ENCODE assay signal across 8 cellular contexts in genomic region chr17:38879878-38880727, GRCh38. TPM values are rescaled to one million over a fixed set of nuclear protein-coding genes. Genes with fewer than 3 reads are reported as not detected.
DNase-seq lines count a peak whose midpoint lies in the region; ATAC-seq, FAIRE-seq and TF ChIP-seq lines count a peak whose summit lies in the region.

No MANE protein-coding gene starts in this region.

- H3K27me3 ChIP-seq in liver (ENCODE audit: control insufficient read depth in 4 of 4, insufficient read depth in 4 of 4, low read length in 3 of 4) (no peaks in the 10 kb centered on the region), upper lobe of left lung (no peaks in the 10 kb centered on the region)

- H3K4me3 ChIP-seq in liver (ENCODE audit: low read depth in 1 of 3, low read length in 3 of 3) = no peak overlapping the region
- H3K4me3 ChIP-seq in upper lobe of left lung = peak overlapping the region in 1 of 4 donors; percentile 0

- TF ChIP-seq POLR2A in upper lobe of left lung (IDR thresholded peaks at IDR 0.05) = no peak

- H3K27ac ChIP-seq in liver (ENCODE audit: low read depth in 1 of 2, low read length in 2 of 2) = peak overlapping the region; percentile 0 to 15
- peak overlapping the region; percentile 56 to 79 (median 72) for H3K27ac ChIP-seq in upper lobe of left lung

- no peak for FAIRE-seq in D721Med (lab: Jason Lieb, UNC)

- TF ChIP-seq CTCF in liver (IDR thresholded peaks at IDR 0.05; ENCODE audit: low read depth, low read length, missing input control) (no peak), upper lobe of left lung (IDR thresholded peaks at IDR 0.05) (no peak), D721Med (IDR thresholded peaks at IDR 0.05; ENCODE audit: insufficient read depth, missing control alignments) (no peak)

- no peak for TF ChIP-seq EP300 in upper lobe of left lung (IDR thresholded peaks at IDR 0.05)

- WGBS in liver = 61% methylated on average over 8 of the region's 8 CpGs
- 18 to 30% methylated on average over 6 to 8 of the region's 8 CpGs for WGBS in upper lobe of left lung, 2 donors

- H3K9ac ChIP-seq in liver (ENCODE audit: low read depth in 1 of 2, low read length in 2 of 2) = no peak overlapping the region

- H3K9me3 ChIP-seq in liver (ENCODE audit: control insufficient read depth in 4 of 4, low read length in 3 of 4) = no peaks in the 10 kb centered on the region
- H3K9me3 ChIP-seq in upper lobe of left lung = no peaks in the 10 kb centered on the region

- H3K36me3 ChIP-seq in liver (ENCODE audit: control insufficient read depth in 4 of 4, insufficient read depth in 3 of 4, low read depth in 1 of 4, low read length in 3 of 4) (peaks cover 7 to 13% (median 12%) of the 10 kb centered on the region in 4 donors), upper lobe of left lung (peaks cover 5 to 52% (median 12%) of the 10 kb centered on the region in 4 donors)

- peak; percentile 48 to 81 for ATAC-seq in upper lobe of left lung (ENCODE audit: low FRiP score in 2 of 2)

- H3K4me1 ChIP-seq in liver (ENCODE audit: control insufficient read depth in 4 of 4, insufficient read depth in 4 of 4, low read length in 3 of 4) (peaks cover 29 to 54% (median 43%) of the 10 kb centered on the region in 4 donors), upper lobe of left lung (peaks cover 84 to 97% (median 92%) of the 10 kb centered on the region in 4 donors)

- DNase-seq in DMS 273 (lab: John Stamatoyannopoulos, UW; ENCODE audit: unreplicated experiment) = peak; percentile 81
- peak; percentile 68 for DNase-seq in NCI-H2171 treated with DMSO at 0.1 percent for 48 hours (lab: John Stamatoyannopoulos, UW)
- DNase-seq in cerebellar cortex (ENCODE audit: low spot score) = peak; percentile 75
- no peak for DNase-seq in upper lobe of left lung
- no peak for DNase-seq in SKM-1 (lab: John Stamatoyannopoulos, UW; ENCODE audit: unreplicated experiment)
- DNase-seq in stimulated activated CD4-positive, alpha-beta T cell treated with anti-CD3 and anti-CD28 coated beads, Interleukin-15, amount 100 ng/mL, for 24 hours = no peak
- no peak for DNase-seq in D721Med (ENCODE audit: insufficient read length, low spot score)

- no peak for TF ChIP-seq RAD21 in liver (IDR thresholded peaks at IDR 0.05)

TF ChIP-seq in liver, 16 proteins besides CTCF, POLR2A, EP300 and RAD21:
- TF ChIP-seq RXRA (IDR thresholded peaks at IDR 0.05) (no peak), NR2F2 (IDR thresholded peaks at IDR 0.05) (no peak), ZBTB33 (IDR thresholded peaks at IDR 0.05) (no peak), YY1 (IDR thresholded peaks at IDR 0.05) (no peak), TAF1 (conservative IDR thresholded peaks at IDR 0.05) (no peak)
- TF ChIP-seq, protein P1, sequence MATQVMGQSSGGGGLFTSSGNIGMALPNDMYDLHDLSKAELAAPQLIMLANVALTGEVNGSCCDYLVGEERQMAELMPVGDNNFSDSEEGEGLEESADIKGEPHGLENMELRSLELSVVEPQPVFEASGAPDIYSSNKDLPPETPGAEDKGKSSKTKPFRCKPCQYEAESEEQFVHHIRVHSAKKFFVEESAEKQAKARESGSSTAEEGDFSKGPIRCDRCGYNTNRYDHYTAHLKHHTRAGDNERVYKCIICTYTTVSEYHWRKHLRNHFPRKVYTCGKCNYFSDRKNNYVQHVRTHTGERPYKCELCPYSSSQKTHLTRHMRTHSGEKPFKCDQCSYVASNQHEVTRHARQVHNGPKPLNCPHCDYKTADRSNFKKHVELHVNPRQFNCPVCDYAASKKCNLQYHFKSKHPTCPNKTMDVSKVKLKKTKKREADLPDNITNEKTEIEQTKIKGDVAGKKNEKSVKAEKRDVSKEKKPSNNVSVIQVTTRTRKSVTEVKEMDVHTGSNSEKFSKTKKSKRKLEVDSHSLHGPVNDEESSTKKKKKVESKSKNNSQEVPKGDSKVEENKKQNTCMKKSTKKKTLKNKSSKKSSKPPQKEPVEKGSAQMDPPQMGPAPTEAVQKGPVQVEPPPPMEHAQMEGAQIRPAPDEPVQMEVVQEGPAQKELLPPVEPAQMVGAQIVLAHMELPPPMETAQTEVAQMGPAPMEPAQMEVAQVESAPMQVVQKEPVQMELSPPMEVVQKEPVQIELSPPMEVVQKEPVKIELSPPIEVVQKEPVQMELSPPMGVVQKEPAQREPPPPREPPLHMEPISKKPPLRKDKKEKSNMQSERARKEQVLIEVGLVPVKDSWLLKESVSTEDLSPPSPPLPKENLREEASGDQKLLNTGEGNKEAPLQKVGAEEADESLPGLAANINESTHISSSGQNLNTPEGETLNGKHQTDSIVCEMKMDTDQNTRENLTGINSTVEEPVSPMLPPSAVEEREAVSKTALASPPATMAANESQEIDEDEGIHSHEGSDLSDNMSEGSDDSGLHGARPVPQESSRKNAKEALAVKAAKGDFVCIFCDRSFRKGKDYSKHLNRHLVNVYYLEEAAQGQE (IDR thresholded peaks at IDR 0.05) = no peak

RNA-seq across cellular contexts. Expression of gene LASP1, which starts 10.2 kb away (rescaled TPM):
- total RNA-seq in liver (10 to 100 TPM; 59.4 to 77.4 TPM), upper lobe of left lung (100 to 1,000 TPM in 5 of 6 donors, 10 to 100 TPM in 1; 97.9 to 168 (median 149) TPM)
- 10 to 100 TPM; 18.2 to 77.7 TPM for polyA plus RNA-seq in liver

RNA-seq across cellular contexts. Expression of gene RPL23, which starts 26.6 kb away (rescaled TPM):
- total RNA-seq in liver (100 to 1,000 TPM; 284 to 797 TPM), upper lobe of left lung (1,000 to 10,000 TPM in 4 of 6 donors, 100 to 1,000 TPM in 2; 542 to 1,288 (median 1,062) TPM)
- 100 to 1,000 TPM; 552 to 740 TPM for polyA plus RNA-seq in liver

RNA-seq across cellular contexts. Expression of gene CWC25, which starts 55.0 kb away (rescaled TPM):
- 1 to 10 TPM; 5.7 to 10.0 TPM for total RNA-seq in liver
- 1 to 10 TPM; 6.2 to 8.6 TPM for polyA plus RNA-seq in liver
- total RNA-seq in upper lobe of left lung = 100 to 1,000 TPM in 1 of 6 donors, 10 to 100 TPM in 5; 21.3 to 118 (median 29.5) TPM

Comparison
In these comparisons a context has a peak if more than half of its experiments do, and no peak if none do; other contexts are left out.
1. DNase-seq: peak in DMS 273 (single experiment), NCI-H2171 treated with DMSO at 0.1 percent for 48 hours (single experiment) and cerebellar cortex (single experiment); none in upper lobe of left lung (0 of 2), SKM-1 (single experiment), stimulated activated CD4-positive, alpha-beta T cell treated with anti-CD3 and anti-CD28 coated beads, Interleukin-15, amount 100 ng/mL, for 24 hours (single experiment) and D721Med (single experiment).